10 cellular contexts compared by ENCODE assay signal in the genomic region with DNA sequence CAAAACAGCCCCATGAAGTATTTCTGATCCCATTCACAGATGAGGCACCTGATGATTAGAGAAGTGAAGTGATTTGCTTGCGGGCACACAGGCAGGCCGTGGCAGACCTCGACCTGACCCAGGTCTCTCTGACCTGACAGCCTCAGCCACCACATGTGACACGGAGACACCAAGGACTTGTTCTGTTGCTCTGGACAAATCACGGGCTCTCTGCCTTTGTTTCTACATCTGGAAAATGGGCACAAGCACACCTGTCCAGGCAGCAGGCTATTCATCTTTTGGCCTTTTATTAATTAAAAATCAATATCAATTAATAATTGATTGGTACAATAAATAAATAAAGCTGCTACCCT. TPM values are rescaled to one million over a fixed set of nuclear protein-coding genes. Genes with fewer than 3 reads are reported as not detected.
DNase-seq lines count a peak whose midpoint lies in the region; ATAC-seq and TF ChIP-seq lines count a peak whose summit lies in the region.
"Had no signal": no experiment of that assay in that cellular context is flagged by ENCODE, and none has a peak within 500 bp of the region (broad histone marks: within the 10 kb centered on the region; RNA-seq: fewer than 3 reads in every experiment).

No MANE protein-coding gene starts in this region.

- CTCF ChIA-PET in OCI-LY7 (lab: Charles Lee; ENCODE audit: unreplicated experiment): interaction anchor here (1.1 to 1.6 kb wide), 2 partner anchors 13 to 36 kb away, joined by 3 to 4 read pairs; no protein-coding TSS in a partner anchor

- H2AFZ ChIP-seq in OCI-LY7 (ENCODE audit: low read length): no peak overlapping the region

- H3K27ac ChIP-seq in OCI-LY7 (ENCODE audit: low read depth, low read length, poor library complexity, severe bottlenecking): peak overlapping the region; percentile 87
- H3K27ac ChIP-seq in effector memory CD4-positive, alpha-beta T cell (ENCODE audit: insufficient read depth, low read length, poor library complexity, severe bottlenecking): peak overlapping the region; percentile 80

- H3K79me2 ChIP-seq in OCI-LY7 (ENCODE audit: insufficient read depth, low read depth, low read length): peaks cover 71% of the 10 kb centered on the region

- no peaks in the 10 kb centered on the region for H3K9me2 ChIP-seq in OCI-LY7 (ENCODE audit: insufficient read depth, low read length)

- no peaks in the 10 kb centered on the region for H3K27me3 ChIP-seq in effector memory CD4-positive, alpha-beta T cell (replicated peaks; ENCODE audit: control insufficient read depth, insufficient read depth, low read length, poor library complexity, severe bottlenecking)
- H3K27me3 ChIP-seq in skeletal muscle satellite cell (ENCODE audit: control insufficient read depth, insufficient read depth, low read length): no peaks in the 10 kb centered on the region

- peaks cover 29% of the 10 kb centered on the region for H3K36me3 ChIP-seq in OCI-LY7 (ENCODE audit: insufficient read depth, low read length)
- H3K36me3 ChIP-seq in effector memory CD4-positive, alpha-beta T cell (ENCODE audit: control insufficient read depth, insufficient read depth, low read length): peaks cover 6% of the 10 kb centered on the region
- peaks cover 25% of the 10 kb centered on the region for H3K36me3 ChIP-seq in skeletal muscle satellite cell (ENCODE audit: insufficient read depth, low read length)

- H3K4me3 ChIP-seq in GM08714 (ENCODE audit: low read length) (peak overlapping the region; percentile 44; the same call in 1 of the 2 replicates), OCI-LY7 (ENCODE audit: low read depth, low read length, poor library complexity, severe bottlenecking) (peak overlapping the region; percentile 84), skeletal muscle satellite cell (ENCODE audit: low read length) (peak overlapping the region; percentile 87)
- peak overlapping the region; percentile 74 for H3K4me3 ChIP-seq in effector memory CD4-positive, alpha-beta T cell (ENCODE audit: insufficient read depth, low read depth, low read length, poor library complexity, severe bottlenecking)

- H3K4me1 ChIP-seq in OCI-LY7 (ENCODE audit: insufficient read depth, low read length, poor library complexity, severe bottlenecking) (peaks cover 59% of the 10 kb centered on the region), skeletal muscle satellite cell (ENCODE audit: control insufficient read depth, insufficient read depth, low read length) (peaks cover 59% of the 10 kb centered on the region)
- H3K4me1 ChIP-seq in effector memory CD4-positive, alpha-beta T cell (ENCODE audit: control insufficient read depth, insufficient read depth, low read length, poor library complexity, severe bottlenecking): peaks cover 64% of the 10 kb centered on the region

- POLR2A ChIA-PET in OCI-LY7 (lab: Charles Lee): interaction anchor here (1.1 to 1.6 kb wide), 3 partner anchors 12 to 87 kb away, joined by 3 to 4 read pairs (median 4); no protein-coding TSS in a partner anchor

- no peak for ATAC-seq in GM19452 (IDR thresholded peaks at IDR 0.05; ENCODE audit: unreplicated experiment)

- no peak for TF ChIP-seq CTCF in OCI-LY7 (conservative IDR thresholded peaks at IDR 0.05; ENCODE audit: low read length)

- DNase-seq in OCI-LY7 (ENCODE audit: low spot score): no peak
- DNase-seq in effector memory CD4-positive, alpha-beta T cell: no peak
- no peak for DNase-seq in NCI-H510A treated with DMSO at 0.1 percent for 48 hours (lab: John Stamatoyannopoulos, UW)
- DNase-seq in SHP77 (lab: John Stamatoyannopoulos, UW): no peak
- DNase-seq in NCI-H524 treated with DMSO at 0.1 percent for 48 hours (lab: John Stamatoyannopoulos, UW): no peak
- DNase-seq: NCI-H1436 had no signal

- H3K9ac ChIP-seq in skeletal muscle satellite cell (ENCODE audit: low read depth, low read length): peak overlapping the region; percentile 91

- intact Hi-C loops in OCI-LY7 (cut with micrococcal nuclease; ENCODE audit: unreplicated experiment): no loop called here

- peaks cover 5% of the 10 kb centered on the region; the same call in 1 of the 2 replicates for H4K20me1 ChIP-seq in OCI-LY7 (ENCODE audit: insufficient read depth, low read length)

- no peaks in the 10 kb centered on the region for H3K9me3 ChIP-seq in OCI-LY7 (ENCODE audit: low read length)
- no peaks in the 10 kb centered on the region for H3K9me3 ChIP-seq in effector memory CD4-positive, alpha-beta T cell (ENCODE audit: control insufficient read depth, low read length)
- no peaks in the 10 kb centered on the region for H3K9me3 ChIP-seq in skeletal muscle satellite cell (replicated peaks; ENCODE audit: low read length)

- no TSS peak for BruUV-seq in OCI-LY7 (replicated peaks; lab: Mats Ljungman, UMichigan)

- peak overlapping the region; percentile 95 for H3K4me2 ChIP-seq in OCI-LY7 (ENCODE audit: low read length)
- H3K4me2 ChIP-seq in skeletal muscle satellite cell (ENCODE audit: low read length): peak overlapping the region; percentile 80

RNA-seq across cellular contexts. Expression of a gene that starts 3.4 kb away (rescaled TPM):
- 7.1 and 12.3 TPM in 2 replicates for total RNA-seq in OCI-LY7 (2014; rRNA removed; shearing (Covaris generic))
- 21.2 and 22.8 TPM in 2 replicates for total RNA-seq in OCI-LY7 (2022)
- 4.3 and 4.6 TPM in 2 replicates for total RNA-seq in skeletal muscle satellite cell (2012; rRNA removed)

RNA-seq across cellular contexts. Expression of a gene that starts 51.5 kb away (rescaled TPM):
- total RNA-seq in OCI-LY7 (2014; rRNA removed; shearing (Covaris generic)): 0.41 TPM in 1 of 2 replicates, not detected in the other
- total RNA-seq in OCI-LY7 (2022): 0.18 TPM in 1 of 2 replicates, not detected in the other
- not detected in 2 replicates for total RNA-seq in skeletal muscle satellite cell (2012; rRNA removed)
- total RNA-seq: mucosa of gallbladder had no signal
